Comparison of ENCODE assay signal across 10 cellular contexts in genomic region chr3:11847607-11848006, GRCh38. TPM values are rescaled to one million over a fixed set of nuclear protein-coding genes. Genes with fewer than 3 reads are reported as not detected.
A peak's percentile ranks its signal among the peaks of the same experiment; 100 is the strongest.
DNase-seq lines count a peak whose midpoint lies in the region; ATAC-seq, FAIRE-seq and TF ChIP-seq lines count a peak whose summit lies in the region.
"Had no signal": no experiment of that assay in that cellular context is flagged by ENCODE, and none has a peak within 500 bp of the region (broad histone marks: within the 10 kb centered on the region; RNA-seq: fewer than 3 reads in every experiment).

No MANE protein-coding gene starts in this region.

- H3K4me1 ChIP-seq in ovary (ENCODE audit: insufficient read depth), result peaks cover 3% of the 10 kb centered on the region
- peaks cover 0 to 26% (median 14%) of the 10 kb centered on the region in 4 donors for H3K4me1 ChIP-seq in tibial artery

- DNase-seq in GM12864 (ENCODE audit: low read depth), result no peak
- peak; percentile 70 for DNase-seq in NCI-H82 (lab: John Stamatoyannopoulos, UW)
- no peak for DNase-seq in central memory CD8-positive, alpha-beta T cell (ENCODE audit: low spot score in 2 of 2)
- no peak for DNase-seq in ovary
- DNase-seq in tibial artery, result no peak
- no peak for DNase-seq in urothelium cell line (ENCODE audit: low spot score)
- DNase-seq in DMS114 treated with DMSO at 0.1 percent for 48 hours (lab: John Stamatoyannopoulos, UW; ENCODE audit: unreplicated experiment), result no peak
- DNase-seq: stomach had no signal

- peaks cover 45% of the 10 kb centered on the region for H3K4me1 Mint-ChIP-seq in central memory CD8-positive, alpha-beta T cell

- no peaks in the 10 kb centered on the region for H3K36me3 ChIP-seq in ovary
- peaks cover 13 to 17% (median 13%) of the 10 kb centered on the region in 3 donors for H3K36me3 ChIP-seq in tibial artery

- no peaks in the 10 kb centered on the region for H3K27me3 ChIP-seq in ovary
- no peaks in the 10 kb centered on the region for H3K27me3 ChIP-seq in tibial artery
- H3K27me3 ChIP-seq: stomach had no signal

- no peak overlapping the region for H3K4me3 ChIP-seq in GM12864 (ENCODE audit: low read depth, low read length)
- no peak overlapping the region for H3K4me3 ChIP-seq in ovary
- H3K4me3 ChIP-seq in tibial artery, result no peak overlapping the region

- no peaks in the 10 kb centered on the region for H3K9me3 ChIP-seq in ovary
- H3K9me3 ChIP-seq in tibial artery, result no peaks in the 10 kb centered on the region
- H3K9me3 ChIP-seq: stomach had no signal

- no peaks in the 10 kb centered on the region for H3K9me3 Mint-ChIP-seq in central memory CD8-positive, alpha-beta T cell

- peaks cover 15% of the 10 kb centered on the region for H3K36me3 Mint-ChIP-seq in central memory CD8-positive, alpha-beta T cell (ENCODE audit: insufficient read depth)

- intact Hi-C loops in ovary (cut with DNase I) (no loop called here), tibial artery (cut with DNase I; ENCODE audit: low total_unique reads) (no loop called here)

- WGBS in ovary, 3 donors, result 25 to 41% (median 38%) methylated on average over 1 of the region's 1 CpG

- no peak for TF ChIP-seq POLR2A in ovary (IDR thresholded peaks at IDR 0.05)

- no peak for TF ChIP-seq EP300 in ovary (IDR thresholded peaks at IDR 0.05)

- H3K4me3 Mint-ChIP-seq in central memory CD8-positive, alpha-beta T cell, result peak overlapping the region; percentile 100

- ATAC-seq in central memory CD8-positive, alpha-beta T cell (replicated peaks; ENCODE audit: extremely low read depth, poor library complexity, severe bottlenecking), result no peak
- no peak for ATAC-seq in GM21723 (IDR thresholded peaks at IDR 0.05; ENCODE audit: unreplicated experiment)

- TF ChIP-seq CTCF in GM12864 (IDR thresholded peaks at IDR 0.05; ENCODE audit: low read depth, low read length, missing control alignments) (peak; percentile 23), ovary (IDR thresholded peaks at IDR 0.05) (no peak), tibial artery (IDR thresholded peaks at IDR 0.05) (no peak)

- H3K27ac ChIP-seq in ovary, result peak overlapping the region; percentile 4 to 86
- peak overlapping the region in 1 of 2 donors; percentile 90 for H3K27ac ChIP-seq in tibial artery
- H3K27ac ChIP-seq: HL-60 had no signal

- peaks cover 7% of the 10 kb centered on the region for H3K27me3 Mint-ChIP-seq in central memory CD8-positive, alpha-beta T cell

- peak overlapping the region; percentile 95 for H3K27ac Mint-ChIP-seq in central memory CD8-positive, alpha-beta T cell (ENCODE audit: low read depth)

- FAIRE-seq in urothelium cell line (lab: Jason Lieb, UNC), result no peak

RNA-seq across cellular contexts. Expression of gene TAMM41, which starts 0.9 kb away (rescaled TPM):
- 10 to 100 TPM; 10.6 to 29.2 (median 23.7) TPM for total RNA-seq in ovary
- 10 to 100 TPM; 17.2 to 18.5 TPM for polyA plus RNA-seq in ovary
